In genomic region chr5:32638309-32638708, GRCh38 we compare ENCODE assay signal across 1 cellular context.
TF ChIP-seq lines count a peak whose summit lies in the region.

No MANE protein-coding gene starts in this region.

TF ChIP-seq in K562, 482 proteins besides CTCF, POLR2A, EP300 and RAD21 (continued from another document):
- no peak for TF ChIP-seq MGA (IDR thresholded peaks at IDR 0.05)
- no peak for TF ChIP-seq ATF6 (CRISPR knock-in tag; IDR thresholded peaks at IDR 0.05)
- TF ChIP-seq MCM5 (IDR thresholded peaks at IDR 0.05; ENCODE audit: low read depth), result no peak
- TF ChIP-seq ZFX (CRISPR knock-in tag; IDR thresholded peaks at IDR 0.05), result no peak
- TF ChIP-seq CTCFL (IDR thresholded peaks at IDR 0.05; ENCODE audit: borderline replicate concordance, insufficient read depth, low read depth, low read length, poor library complexity, severe bottlenecking), result peak; percentile 8
